Comparison of ENCODE assay signal across 8 cellular contexts in the genomic region with DNA sequence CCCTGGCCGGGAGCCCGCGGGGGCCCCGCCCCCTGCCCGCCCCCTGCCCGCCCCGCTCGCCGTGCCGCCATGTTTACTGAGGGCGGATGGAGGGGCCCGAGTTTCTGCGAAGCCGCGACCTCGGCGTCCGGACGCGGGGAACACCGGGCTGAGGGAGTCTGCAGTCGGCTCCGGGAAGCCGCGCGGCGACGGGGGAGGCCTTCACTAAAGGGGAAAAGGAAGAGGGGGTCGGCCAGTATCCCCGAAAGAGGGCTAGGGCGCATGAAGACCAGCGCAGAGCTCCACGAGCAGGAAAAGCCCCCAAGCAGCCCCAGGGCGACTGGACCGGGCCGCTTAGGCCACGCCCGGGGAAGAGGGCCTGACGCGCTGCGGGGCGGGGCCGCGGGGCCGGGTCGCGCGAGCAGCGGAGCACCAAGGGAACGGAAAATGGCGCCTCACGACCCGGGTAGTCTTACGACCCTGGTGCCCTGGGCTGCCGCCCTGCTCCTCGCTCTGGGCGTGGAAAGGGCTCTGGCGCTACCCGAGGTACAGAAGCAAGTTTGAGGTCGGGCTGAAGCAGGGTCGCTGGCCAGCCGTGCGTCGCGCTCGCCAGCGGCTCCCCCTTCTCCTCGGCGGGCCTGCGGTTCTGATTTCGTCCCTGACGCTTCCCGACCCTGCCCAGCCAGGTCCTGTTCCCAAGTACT. TPM values are rescaled to one million over a fixed set of nuclear protein-coding genes. Genes with fewer than 3 reads are reported as not detected.
DNase-seq lines count a peak whose midpoint lies in the region; ATAC-seq and TF ChIP-seq lines count a peak whose summit lies in the region.

ATRAID (plus strand) TSS at position 99 of the 683 bp plus-strand sequence; CDS start at position 427, 328 bp downstream.
SLC5A6 (minus strand) TSS at position 326 of the 683 bp plus-strand sequence. CDS start 4,618 bp downstream, outside the sequence.

- H3K9me3 ChIP-seq in esophagus (ENCODE audit: control insufficient read depth in 2 of 2, insufficient read depth in 1 of 2, low read depth in 1 of 2, low read length in 1 of 2) (no peaks in the 10 kb centered on the region), muscle layer of colon (ENCODE audit: low read length) (no peaks in the 10 kb centered on the region)

- H3K4me3 ChIP-seq in KMS-11 (IDR thresholded peaks at IDR 0.05; ENCODE audit: insufficient read depth, low read depth, low read length) = peak within 1 kb of the TSS; percentile 40
- peak within 1 kb of the TSS; percentile 81 to 87 for H3K4me3 ChIP-seq in esophagus (ENCODE audit: low read depth in 1 of 2, low read length in 2 of 2)
- peak within 1 kb of the TSS; percentile 82 to 97 for H3K4me3 ChIP-seq in muscle layer of colon (ENCODE audit: low read depth in 1 of 2, low read length in 2 of 2)

- no peaks in the 10 kb centered on the region for H3K9me3 Mint-ChIP-seq in activated T-cell treated with anti-CD3 and anti-CD28 coated beads, Interleukin-2, amount 50 U/mL, for 4 hours

- TF ChIP-seq CTCF in KMS-11 (conservative IDR thresholded peaks at IDR 0.05; ENCODE audit: low read depth, low read length) = no peak

- no peaks in the 10 kb centered on the region for H3K79me2 ChIP-seq in KMS-11 (ENCODE audit: insufficient read depth, low read depth)

- peaks cover 23% of the 10 kb centered on the region for H3K36me3 Mint-ChIP-seq in activated T-cell treated with anti-CD3 and anti-CD28 coated beads, Interleukin-2, amount 50 U/mL, for 4 hours (ENCODE audit: insufficient read depth)

- peak; percentile 75 for DNase-seq in DMS79 (lab: John Stamatoyannopoulos, UW)
- DNase-seq in activated T-cell treated with anti-CD3 and anti-CD28 coated beads, Interleukin-2, amount 50 U/mL, for 4 hours = peak; percentile 83
- peak; percentile 71 to 73 for DNase-seq in stimulated activated CD8-positive, alpha-beta memory T cell treated with anti-CD3 and anti-CD28 coated beads, Interleukin-7, amount 100 ng/mL, for 1 hour (ENCODE audit: low read depth in 2 of 2)

- H3K4me2 ChIP-seq in KMS-11 = peak within 1 kb of the TSS; percentile 82

- H3K27me3 ChIP-seq in KMS-11 (ENCODE audit: insufficient read depth, low read depth) = no peaks in the 10 kb centered on the region
- H3K27me3 ChIP-seq in esophagus (ENCODE audit: control insufficient read depth in 1 of 2, insufficient read depth in 2 of 2, low read length in 2 of 2) = no peaks in the 10 kb centered on the region
- H3K27me3 ChIP-seq in muscle layer of colon (ENCODE audit: control insufficient read depth in 1 of 2, insufficient read depth in 2 of 2, low read length in 2 of 2) = no peaks in the 10 kb centered on the region

- 0% methylated on average over 41 to 73 of the region's 73 CpGs for WGBS in esophagus, 2 donors

- H3K4me3 Mint-ChIP-seq in activated T-cell treated with anti-CD3 and anti-CD28 coated beads, Interleukin-2, amount 50 U/mL, for 4 hours = peak within 1 kb of the TSS; percentile 98

- H3K36me3 ChIP-seq in KMS-11 (ENCODE audit: insufficient read depth) = no peaks in the 10 kb centered on the region
- peaks cover 6 to 13% of the 10 kb centered on the region in 2 donors for H3K36me3 ChIP-seq in esophagus (ENCODE audit: control insufficient read depth in 2 of 2, insufficient read depth in 2 of 2, low read length in 1 of 2)
- peaks cover 13% of the 10 kb centered on the region for H3K36me3 ChIP-seq in muscle layer of colon (ENCODE audit: insufficient read depth, low read length)

- H3K4me1 ChIP-seq in KMS-11 (ENCODE audit: low read depth, poor library complexity, severe bottlenecking) (peaks cover 27% of the 10 kb centered on the region), esophagus (ENCODE audit: control insufficient read depth in 2 of 2, insufficient read depth in 2 of 2, low read length in 1 of 2) (no peaks in the 10 kb centered on the region), muscle layer of colon (ENCODE audit: insufficient read depth, low read length) (peaks cover 15% of the 10 kb centered on the region)

- peak; percentile 77 for ATAC-seq in GM21786 (IDR thresholded peaks at IDR 0.05; ENCODE audit: unreplicated experiment)
- ATAC-seq in activated T-cell treated with anti-CD3 and anti-CD28 coated beads, Interleukin-2, amount 50 U/mL, for 4 hours = peak; percentile 92 to 93

- no peaks in the 10 kb centered on the region for H4K20me1 ChIP-seq in KMS-11 (ENCODE audit: insufficient read depth)

- H3K27ac ChIP-seq in KMS-11 = peak within 1 kb of the TSS; percentile 92
- H3K27ac ChIP-seq in esophagus (ENCODE audit: low read depth in 2 of 2, low read length in 1 of 2) = peak within 1 kb of the TSS; percentile 94 to 98
- H3K27ac ChIP-seq in muscle layer of colon (ENCODE audit: low read depth, low read length) = peak within 1 kb of the TSS; percentile 92

- H3K4me1 Mint-ChIP-seq in activated T-cell treated with anti-CD3 and anti-CD28 coated beads, Interleukin-2, amount 50 U/mL, for 4 hours (ENCODE audit: low read depth) = peaks cover 33% of the 10 kb centered on the region

- peak within 1 kb of the TSS; percentile 96 for H3K9ac ChIP-seq in KMS-11
- peak within 1 kb of the TSS; percentile 72 for H3K9ac ChIP-seq in muscle layer of colon (ENCODE audit: low read length)

- H2AFZ ChIP-seq in KMS-11 (ENCODE audit: low read depth) = peak within 1 kb of the TSS; percentile 66

- H3K27me3 Mint-ChIP-seq in activated T-cell treated with anti-CD3 and anti-CD28 coated beads, Interleukin-2, amount 50 U/mL, for 4 hours (ENCODE audit: low read depth) = no peaks in the 10 kb centered on the region

TF ChIP-seq in PFSK-1, 5 proteins besides CTCF, POLR2A, EP300 and RAD21:
- TF ChIP-seq SIN3A (IDR thresholded peaks at IDR 0.05; ENCODE audit: borderline replicate concordance, insufficient read depth, low read length) (no peak), REST (IDR thresholded peaks at IDR 0.05; ENCODE audit: insufficient read depth in 1 of 2, low read depth in 2 of 2, low read length in 2 of 2) (no peak), POLR2AphosphoS5 (IDR thresholded peaks at IDR 0.05; ENCODE audit: low read depth, low read length) (peak; percentile 95), FOXP2 (optimal IDR thresholded peaks at IDR 0.05; ENCODE audit: borderline replicate concordance, extremely low read depth, extremely low read length, insufficient read depth) (peak; percentile 50), TAF1 (IDR thresholded peaks at IDR 0.05; ENCODE audit: borderline replicate concordance, insufficient read depth, low read length) (peak; percentile 96; the same call in 1 of the 2 replicates)

RNA-seq across cellular contexts. Expression of gene ATRAID, which starts in this region (rescaled TPM):
- polyA plus RNA-seq in PFSK-1 (2012; ENCODE audit: insufficient read length, low read depth) = 80.9 TPM
- total RNA-seq in activated T-cell treated with anti-CD3 and anti-CD28 coated beads, Interleukin-2, amount 50 U/mL, for 4 hours = 10 to 100 TPM; 84.1 to 91.7 (median 85.1) TPM
- polyA plus RNA-seq in esophagus = 10 to 100 TPM; 66.2 to 92.7 TPM

RNA-seq across cellular contexts. Expression of gene SLC5A6, which starts in this region (rescaled TPM):
- 71.1 TPM for polyA plus RNA-seq in PFSK-1 (2012; ENCODE audit: insufficient read length, low read depth)
- total RNA-seq in activated T-cell treated with anti-CD3 and anti-CD28 coated beads, Interleukin-2, amount 50 U/mL, for 4 hours = 100 to 1,000 TPM; 128 to 143 (median 141) TPM
- 10 to 100 TPM; 11.4 to 13.5 TPM for polyA plus RNA-seq in esophagus

Comparison
In these comparisons a context has a peak if more than half of its experiments do, and no peak if none do; other contexts are left out.
1. Peak in every context shown above with its lines: DNase-seq, ATAC-seq, H3K4me3 ChIP-seq and H3K27ac ChIP-seq.